13 cellular contexts compared by ENCODE assay signal in genomic region chr16:73176577-73177013, GRCh38.
DNase-seq lines count a peak whose midpoint lies in the region; ATAC-seq, FAIRE-seq and TF ChIP-seq lines count a peak whose summit lies in the region.
"Had no signal": no experiment of that assay in that cellular context is flagged by ENCODE, and none has a peak within 500 bp of the region (broad histone marks: within the 10 kb centered on the region; RNA-seq: fewer than 3 reads in every experiment).

No MANE protein-coding gene starts in this region.

- CTCF ChIA-PET in IMR-90 (lab: Yijun Ruan, JAX) = interaction anchor here (0.7 to 1.6 kb wide), 6 partner anchors 9 to 1102 kb away, joined by 3 to 9 read pairs (median 6); no protein-coding TSS in a partner anchor

- no peak overlapping the region for H3K14ac ChIP-seq in IMR-90 (replicated peaks; ENCODE audit: low read depth, low read length)

- H3K27ac Mint-ChIP-seq in activated naive CD8-positive, alpha-beta T cell treated with anti-CD3 and anti-CD28 coated beads, Interleukin-2, amount 50 U/mL, for 24 hours = no peak overlapping the region
- H3K27ac Mint-ChIP-seq: IgD-negative memory B cell had no signal

- DNase-seq in AG09309 (ENCODE audit: low read depth) (peak; percentile 87), IMR-90 (peak; percentile 94), bronchial epithelial cell (ENCODE audit: low read depth) (peak; percentile 97), substantia nigra (lab: John Stamatoyannopoulos, UW) (no peak), T-helper 2 cell (no peak)
- DNase-seq in activated naive CD8-positive, alpha-beta T cell treated with anti-CD3 and anti-CD28 coated beads, Interleukin-2, amount 50 U/mL, for 24 hours = no peak
- DNase-seq: activated effector memory CD4-positive, alpha-beta T cell treated with Interleukin-2 at 50 U/mL for 16 hours; GDM1; stimulated activated CD4-positive, alpha-beta T cell treated with anti-CD3 and anti-CD28 coated beads, Interleukin-15, amount 100 ng/mL, for 24 hours had no signal

- H3K27ac ChIP-seq in IMR-90 (ENCODE audit: insufficient read depth, low read length) = no peak overlapping the region
- H3K27ac ChIP-seq in liver (ENCODE audit: low read depth in 1 of 2, low read length in 2 of 2) = no peak overlapping the region
- no peak overlapping the region for H3K27ac ChIP-seq in substantia nigra (ENCODE audit: low read depth, low read length, poor library complexity, severe bottlenecking)
- H3K27ac ChIP-seq: SK-N-MC had no signal

- no CpG with 5 or more reads among the region's 2 CpGs for WGBS in IMR-90 (ENCODE audit: extremely low coverage in 2 of 2, insufficient read length in 1 of 2), 2 experiments
- 57% methylated on average over 2 of the region's 2 CpGs for WGBS in liver

- H3K4me3 Mint-ChIP-seq in activated naive CD8-positive, alpha-beta T cell treated with anti-CD3 and anti-CD28 coated beads, Interleukin-2, amount 50 U/mL, for 24 hours = no peak overlapping the region
- H3K4me3 Mint-ChIP-seq: IgD-negative memory B cell had no signal

- H3K9ac ChIP-seq in IMR-90 (ENCODE audit: low read depth, low read length) (no peak overlapping the region), liver (ENCODE audit: low read depth in 1 of 2, low read length in 2 of 2) (no peak overlapping the region)

- H2BK15ac ChIP-seq in IMR-90 (ENCODE audit: low read depth, low read length) = no peak overlapping the region

- H2AK9ac ChIP-seq in IMR-90 (replicated peaks; ENCODE audit: low read depth, low read length, poor library complexity) = no peak overlapping the region

- no peak overlapping the region for H2BK5ac ChIP-seq in IMR-90 (ENCODE audit: low read depth, low read length, poor library complexity, severe bottlenecking)

- TF ChIP-seq RAD21 in IMR-90 (IDR thresholded peaks at IDR 0.05; ENCODE audit: low read length) = 0 out of 2 replicates have a peak, but pooled peaks have one; percentile 23
- TF ChIP-seq RAD21 in liver (IDR thresholded peaks at IDR 0.05) = peak; percentile 44 to 70

- in situ Hi-C loops in IMR-90 (cut with MboI; ENCODE audit: low sequenced_read_pairs) = no loop called here

- no peak overlapping the region for H3K23ac ChIP-seq in IMR-90 (ENCODE audit: low read depth, low read length)

- no peaks in the 10 kb centered on the region for H3K36me3 Mint-ChIP-seq in activated naive CD8-positive, alpha-beta T cell treated with anti-CD3 and anti-CD28 coated beads, Interleukin-2, amount 50 U/mL, for 24 hours (ENCODE audit: low read depth)
- H3K36me3 Mint-ChIP-seq: IgD-negative memory B cell had no signal

- no peak overlapping the region for H2BK20ac ChIP-seq in IMR-90 (ENCODE audit: low read depth, low read length)

- no peaks in the 10 kb centered on the region for H3K79me1 ChIP-seq in IMR-90 (ENCODE audit: low read depth in 1 of 2, low read length in 2 of 2)

- peaks cover 3% of the 10 kb centered on the region for H3K9me3 Mint-ChIP-seq in activated naive CD8-positive, alpha-beta T cell treated with anti-CD3 and anti-CD28 coated beads, Interleukin-2, amount 50 U/mL, for 24 hours

- H3K56ac ChIP-seq in IMR-90 (ENCODE audit: extremely low read depth, insufficient read depth, low read length) = no peak overlapping the region

- ATAC-seq in IMR-90 (ENCODE audit: low read depth) (peak; percentile 76), HG03457 (IDR thresholded peaks at IDR 0.05; ENCODE audit: unreplicated experiment) (no peak)
- no peak for ATAC-seq in activated naive CD8-positive, alpha-beta T cell treated with anti-CD3 and anti-CD28 coated beads, Interleukin-2, amount 50 U/mL, for 24 hours

- H4K5ac ChIP-seq in IMR-90 (ENCODE audit: low read depth, low read length) = no peak overlapping the region

- no TSS peak for BruUV-seq in IMR-90 (replicated peaks; lab: Mats Ljungman, UMichigan)

- H2AFZ ChIP-seq in IMR-90 (replicated peaks; ENCODE audit: low read length, poor library complexity) = no peak overlapping the region

- POLR2A ChIA-PET in IMR-90 (lab: Charles Lee; ENCODE audit: unreplicated experiment) = no interaction called here

- no peaks in the 10 kb centered on the region for H3K27me3 ChIP-seq in IMR-90 (ENCODE audit: control insufficient read depth, insufficient read depth, low read length)
- no peaks in the 10 kb centered on the region for H3K27me3 ChIP-seq in bronchial epithelial cell (ENCODE audit: control insufficient read depth, insufficient read depth, low read length)
- H3K27me3 ChIP-seq in liver (ENCODE audit: control insufficient read depth in 4 of 4, insufficient read depth in 4 of 4, low read length in 3 of 4) = no peaks in the 10 kb centered on the region

- intact Hi-C loops in IMR-90 (cut with micrococcal nuclease) = loop anchor here (5.0 kb wide), 1 partner anchor 299 kb away; no protein-coding TSS in a partner anchor

- H3K4me3 ChIP-seq in AG09309 (ENCODE audit: control insufficient read depth, low read depth, low read length) = no peak overlapping the region
- no peak overlapping the region for H3K4me3 ChIP-seq in IMR-90 (ENCODE audit: insufficient read depth, low read depth, low read length)
- no peak overlapping the region for H3K4me3 ChIP-seq in bronchial epithelial cell (ENCODE audit: low read depth, low read length)
- no peak overlapping the region for H3K4me3 ChIP-seq in liver (ENCODE audit: low read depth in 1 of 3, low read length in 3 of 3)
- H3K4me3 ChIP-seq: SK-N-MC had no signal

- TF ChIP-seq POLR2A in IMR-90 (IDR thresholded peaks at IDR 0.05; ENCODE audit: low read depth, low read length) = no peak

- no peak overlapping the region for H3K18ac ChIP-seq in IMR-90 (ENCODE audit: low read depth, low read length)

- no peak overlapping the region for H2AK5ac ChIP-seq in IMR-90 (ENCODE audit: low read depth, low read length)

- H2BK120ac ChIP-seq in IMR-90 (ENCODE audit: low read depth, low read length) = peak overlapping the region; percentile 31; the same call in 1 of the 2 replicates

- H4K20me1 ChIP-seq in IMR-90 (ENCODE audit: insufficient read depth, low read length) = no peaks in the 10 kb centered on the region

- peaks cover 16% of the 10 kb centered on the region for H3K4me1 ChIP-seq in IMR-90 (ENCODE audit: control insufficient read depth, insufficient read depth, low read length)
- peaks cover 0 to 3% (median 0%) of the 10 kb centered on the region in 4 donors for H3K4me1 ChIP-seq in liver (ENCODE audit: control insufficient read depth in 4 of 4, insufficient read depth in 4 of 4, low read length in 3 of 4)

- no peaks in the 10 kb centered on the region for H3K27me3 Mint-ChIP-seq in activated naive CD8-positive, alpha-beta T cell treated with anti-CD3 and anti-CD28 coated beads, Interleukin-2, amount 50 U/mL, for 24 hours

- TF ChIP-seq CTCF in AG09309 (IDR thresholded peaks at IDR 0.05; ENCODE audit: control insufficient read depth, insufficient read depth, low read depth, low read length, missing control alignments) = peak; percentile 56
- peak; percentile 50 for TF ChIP-seq CTCF in IMR-90 (conservative IDR thresholded peaks at IDR 0.05; ENCODE audit: low read depth, low read length)
- peak; percentile 43 for TF ChIP-seq CTCF in bronchial epithelial cell (IDR thresholded peaks at IDR 0.05; ENCODE audit: insufficient read depth, low read length, severe bottlenecking)
- peak; percentile 27 for TF ChIP-seq CTCF in liver (IDR thresholded peaks at IDR 0.05; ENCODE audit: low read depth, low read length, missing input control)

- peaks cover 7% of the 10 kb centered on the region; the same call in 1 of the 2 replicates for H3K9me1 ChIP-seq in IMR-90 (ENCODE audit: insufficient read depth, low read length)

- FAIRE-seq in bronchial epithelial cell (lab: Jason Lieb, UNC) = peak; percentile 91

- H4K91ac ChIP-seq in IMR-90 (ENCODE audit: insufficient read depth, low read depth, low read length) = no peak overlapping the region

- H3K9me3 ChIP-seq in IMR-90 (ENCODE audit: control insufficient read depth, insufficient read depth, low read length) (no peaks in the 10 kb centered on the region), liver (ENCODE audit: control insufficient read depth in 4 of 4, low read length in 3 of 4) (no peaks in the 10 kb centered on the region)

- dilution Hi-C loops in IMR-90 (cut with HindIII; ENCODE audit: low sequenced_read_pairs, unreplicated experiment) = no loop called here

- H3K36me3 ChIP-seq in IMR-90 (ENCODE audit: control insufficient read depth, insufficient read depth, low read length) (no peaks in the 10 kb centered on the region), bronchial epithelial cell (ENCODE audit: control insufficient read depth, insufficient read depth, low read length) (no peaks in the 10 kb centered on the region), liver (ENCODE audit: control insufficient read depth in 4 of 4, insufficient read depth in 3 of 4, low read depth in 1 of 4, low read length in 3 of 4) (no peaks in the 10 kb centered on the region)

- H4K8ac ChIP-seq in IMR-90 (ENCODE audit: low read depth in 2 of 2, low read length in 2 of 2) = no peak overlapping the region

- no peaks in the 10 kb centered on the region for H3K4me1 Mint-ChIP-seq in activated naive CD8-positive, alpha-beta T cell treated with anti-CD3 and anti-CD28 coated beads, Interleukin-2, amount 50 U/mL, for 24 hours

- no peak overlapping the region for H3K4ac ChIP-seq in IMR-90 (ENCODE audit: low read depth, low read length)

- H3K4me2 ChIP-seq in IMR-90 (ENCODE audit: low read depth, low read length) = no peak overlapping the region

TF ChIP-seq in IMR-90, 13 proteins besides CTCF, POLR2A, EP300 and RAD21 (continues in another document):
- TF ChIP-seq SMC3 (IDR thresholded peaks at IDR 0.05; ENCODE audit: low read depth, low read length) = 0 out of 2 replicates have a peak, but pooled peaks have one; percentile 30
- 0 out of 2 replicates have a peak, but pooled peaks have one; percentile 6 for TF ChIP-seq FOS (IDR thresholded peaks at IDR 0.05; ENCODE audit: low read depth, low read length)
- TF ChIP-seq BHLHE40 (IDR thresholded peaks at IDR 0.05; ENCODE audit: low read depth, low read length) = no peak
- peak; percentile 42 for TF ChIP-seq RCOR1 (IDR thresholded peaks at IDR 0.05; ENCODE audit: insufficient replicate concordance, low read length)
- TF ChIP-seq MXI1 (IDR thresholded peaks at IDR 0.05; ENCODE audit: borderline replicate concordance, low read depth, low read length) = no peak
- TF ChIP-seq NFE2L2 (IDR thresholded peaks at IDR 0.05; ENCODE audit: low read depth, low read length) = peak; percentile 81
- no peak for TF ChIP-seq CHD1 (IDR thresholded peaks at IDR 0.05; ENCODE audit: low read depth, low read length)

TF ChIP-seq in liver, 16 proteins besides CTCF, POLR2A, EP300 and RAD21:
- TF ChIP-seq YY1 (IDR thresholded peaks at IDR 0.05) (no peak), GABPA (IDR thresholded peaks at IDR 0.05 in 1 of 2, conservative IDR thresholded peaks at IDR 0.05 in 1 of 2) (no peak), HNF4G (IDR thresholded peaks at IDR 0.05) (no peak), FOXA2 (IDR thresholded peaks at IDR 0.05) (no peak), HNF4A (conservative IDR thresholded peaks at IDR 0.05) (no peak)

Comparison
In these comparisons a context has a peak if more than half of its experiments do, and no peak if none do; other contexts are left out.
1. DNase-seq: peak in AG09309 (single experiment), IMR-90 (single experiment) and bronchial epithelial cell (single experiment); none in activated naive CD8-positive, alpha-beta T cell treated with anti-CD3 and anti-CD28 coated beads, Interleukin-2, amount 50 U/mL, for 24 hours (single experiment), substantia nigra (0 of 49) and T-helper 2 cell (0 of 5).
2. Peak in every context shown above with its lines, with median percentiles within 50 percentile points of each other: CTCF ChIP-seq.